ENCODE assay signal across 8 cellular contexts in the genomic region with DNA sequence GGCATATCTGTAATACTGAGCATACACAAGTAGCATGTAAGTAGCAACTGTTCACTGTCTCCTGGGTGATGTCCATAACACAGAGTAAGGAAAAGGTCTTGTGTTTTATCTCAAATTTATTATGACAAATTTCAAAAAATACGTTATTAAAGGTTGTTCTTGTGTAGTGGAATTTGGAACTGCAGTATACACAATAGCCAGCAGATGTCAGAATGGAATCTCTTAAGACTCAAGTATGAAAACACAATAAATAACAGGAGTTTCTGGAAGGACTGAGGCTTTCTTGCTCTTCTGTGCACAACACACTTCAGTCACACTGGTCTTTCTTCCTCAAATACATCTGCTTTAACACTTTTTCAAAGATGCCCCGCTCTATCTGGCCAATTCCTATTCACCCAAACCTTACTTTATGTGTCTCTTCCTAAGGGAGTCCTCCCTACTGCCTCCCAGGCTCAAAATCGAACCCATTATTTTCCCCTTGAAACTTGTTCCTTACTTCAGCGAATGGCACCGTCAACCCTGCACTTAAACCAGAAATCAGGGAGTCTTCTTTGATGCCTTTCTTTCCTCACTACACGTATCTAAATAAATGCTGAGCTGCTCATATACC. TPM values are rescaled to one million over a fixed set of nuclear protein-coding genes. Genes with fewer than 3 reads are reported as not detected.
A peak's percentile ranks its signal among the peaks of the same experiment; 100 is the strongest.
DNase-seq lines count a peak whose midpoint lies in the region; ATAC-seq, FAIRE-seq and TF ChIP-seq lines count a peak whose summit lies in the region.

No MANE protein-coding gene starts in this region.

- H3K9me3 Mint-ChIP-seq in natural killer cell, result no peaks in the 10 kb centered on the region
- H3K9me3 Mint-ChIP-seq in natural killer cell treated with Interleukin-12 subunit alpha and Interleukin-12 subunit beta and Interleukin-15 and Interleukin-18, amount 100 ng/mL, for 72 hours, result no peaks in the 10 kb centered on the region

- H3K4me1 ChIP-seq in HepG2 (ENCODE audit: insufficient read depth, low read length) (no peaks in the 10 kb centered on the region), aorta (ENCODE audit: control insufficient read depth in 1 of 2, insufficient read depth in 2 of 2, low read length in 2 of 2) (no peaks in the 10 kb centered on the region)

- H3K4me3 Mint-ChIP-seq in natural killer cell, result no peak overlapping the region
- H3K4me3 Mint-ChIP-seq in natural killer cell treated with Interleukin-12 subunit alpha and Interleukin-12 subunit beta and Interleukin-15 and Interleukin-18, amount 100 ng/mL, for 72 hours, result no peak overlapping the region

- H3K27me3 ChIP-seq in HepG2 (ENCODE audit: control insufficient read depth in 1 of 2, insufficient read depth in 2 of 2, low read length in 2 of 2) (no peaks in the 10 kb centered on the region), aorta (ENCODE audit: control insufficient read depth in 1 of 2, insufficient read depth in 2 of 2, low read length in 1 of 2) (no peaks in the 10 kb centered on the region)

- WGBS in HepG2 (ENCODE audit: low lambda C conversion rate), result 92% methylated on average over 6 of the region's 6 CpGs
- 66 to 72% methylated on average over 6 of the region's 6 CpGs for WGBS in aorta, 2 donors

- H3K9me3 ChIP-seq in HepG2 (ENCODE audit: low read length) (no peaks in the 10 kb centered on the region), aorta (ENCODE audit: control insufficient read depth, low read length) (no peaks in the 10 kb centered on the region)

- no peak overlapping the region for H2AFZ ChIP-seq in HepG2 (ENCODE audit: low read length)

- ATAC-seq in natural killer cell, result peak in 2 of 3 donors; percentile 57 to 63
- no peak for ATAC-seq in natural killer cell treated with Interleukin-12 subunit alpha and Interleukin-12 subunit beta and Interleukin-15 and Interleukin-18, amount 100 ng/mL, for 72 hours
- peak; percentile 56; the same call in 2 of the 3 replicates for ATAC-seq in HepG2
- ATAC-seq in aorta (ENCODE audit: low FRiP score), result peak; percentile 59
- ATAC-seq in HG02885 (IDR thresholded peaks at IDR 0.05; ENCODE audit: poor library complexity, unreplicated experiment), result no peak
- ATAC-seq in HG02884 (IDR thresholded peaks at IDR 0.05; ENCODE audit: unreplicated experiment), result no peak

- TF ChIP-seq CTCF in natural killer cell (IDR thresholded peaks at IDR 0.05) (peak; percentile 65), cardiac fibroblast (IDR thresholded peaks at IDR 0.05; ENCODE audit: low read depth, low read length) (peak; percentile 68), HepG2 (CRISPR knock-in tag; IDR thresholded peaks at IDR 0.05) (peak; percentile 48)

- no peak overlapping the region for H3K4me3 ChIP-seq in cardiac fibroblast (replicated peaks in 1 of 2; ENCODE audit: low read depth in 2 of 2, low read length in 2 of 2)
- no peak overlapping the region for H3K4me3 ChIP-seq in HepG2 (replicated peaks in 1 of 3; ENCODE audit: insufficient read depth in 1 of 3, low read depth in 2 of 3, low read length in 3 of 3)
- H3K4me3 ChIP-seq in aorta (ENCODE audit: low read length in 2 of 2), result no peak overlapping the region

- H3K4me1 Mint-ChIP-seq in natural killer cell, result peaks cover 5 to 8% of the 10 kb centered on the region in 2 donors
- peaks cover 7 to 9% of the 10 kb centered on the region in 2 donors for H3K4me1 Mint-ChIP-seq in natural killer cell treated with Interleukin-12 subunit alpha and Interleukin-12 subunit beta and Interleukin-15 and Interleukin-18, amount 100 ng/mL, for 72 hours (ENCODE audit: low read depth in 2 of 2)

- TF ChIP-seq EP300 in HepG2 (IDR thresholded peaks at IDR 0.05; ENCODE audit: low read depth in 2 of 2, low read length in 2 of 2) (no peak), HepG2 (CRISPR knock-in tag; IDR thresholded peaks at IDR 0.05; ENCODE audit: borderline replicate concordance) (no peak)

- no peak; a peak in 1 of 4 replicates for TF ChIP-seq POLR2A in HepG2 (IDR thresholded peaks at IDR 0.05; ENCODE audit: insufficient read depth in 1 of 2, low read depth in 2 of 2, low read length in 2 of 2)

- DNase-seq in natural killer cell (no peak), NCI-H2171 (lab: John Stamatoyannopoulos, UW) (peak; percentile 5), cardiac fibroblast (ENCODE audit: low read depth in 2 of 2) (peak; percentile 85), HepG2 (ENCODE audit: low spot score) (peak; percentile 40), aorta (no peak)
- DNase-seq in natural killer cell treated with Interleukin-12 subunit alpha and Interleukin-12 subunit beta and Interleukin-15 and Interleukin-18, amount 100 ng/mL, for 72 hours (ENCODE audit: low spot score), result no peak

- H3K36me3 Mint-ChIP-seq in natural killer cell, result peaks cover 14% of the 10 kb centered on the region
- H3K36me3 Mint-ChIP-seq in natural killer cell treated with Interleukin-12 subunit alpha and Interleukin-12 subunit beta and Interleukin-15 and Interleukin-18, amount 100 ng/mL, for 72 hours, result peaks cover 49% of the 10 kb centered on the region

- peaks cover 22% of the 10 kb centered on the region for H3K79me2 ChIP-seq in HepG2 (ENCODE audit: insufficient read depth, low read length)

- no TSS peak for BruUV-seq in HepG2 (replicated peaks; lab: Mats Ljungman, UMichigan)

- H3K36me3 ChIP-seq in HepG2 (replicated peaks in 1 of 2; ENCODE audit: control insufficient read depth in 1 of 2, insufficient read depth in 2 of 2, low read length in 2 of 2) (peaks cover 11 to 66% of the 10 kb centered on the region in 2 experiments; a peak in 4 of 5 replicates), aorta (ENCODE audit: control insufficient read depth in 1 of 2, insufficient read depth in 2 of 2, low read length in 1 of 2) (peaks cover 2 to 5% of the 10 kb centered on the region in 2 donors)

- H3K27ac ChIP-seq in HepG2 (ENCODE audit: extremely low read length, insufficient read depth, low read length) (peak overlapping the region; percentile 14), aorta (ENCODE audit: low read depth in 1 of 2, low read length in 2 of 2) (no peak overlapping the region)

- in situ Hi-C loops in HepG2 (cut with HindIII; ENCODE audit: extremely low pct_ligation_motif_present, low pct_unique_long_range_greater_than_20kb), result no loop called here

- H3K27me3 Mint-ChIP-seq in natural killer cell (ENCODE audit: low read depth in 2 of 2), result no peaks in the 10 kb centered on the region
- no peaks in the 10 kb centered on the region for H3K27me3 Mint-ChIP-seq in natural killer cell treated with Interleukin-12 subunit alpha and Interleukin-12 subunit beta and Interleukin-15 and Interleukin-18, amount 100 ng/mL, for 72 hours

- intact Hi-C loops in natural killer cell (cut with micrococcal nuclease), result no loop called here
- intact Hi-C loops in HepG2 (cut with micrococcal nuclease; ENCODE audit: unreplicated experiment), result loop anchor here (5.0 kb wide), 1 partner anchor 100 kb away; no protein-coding TSS in a partner anchor
- intact Hi-C loops in aorta (cut with DNase I), result no loop called here

- H3K27ac Mint-ChIP-seq in natural killer cell, result no peak overlapping the region
- H3K27ac Mint-ChIP-seq in natural killer cell treated with Interleukin-12 subunit alpha and Interleukin-12 subunit beta and Interleukin-15 and Interleukin-18, amount 100 ng/mL, for 72 hours, result no peak overlapping the region

- no peak overlapping the region for H3K4me2 ChIP-seq in HepG2 (ENCODE audit: low read depth, low read length)

- FAIRE-seq in HepG2 (lab: Jason Lieb, UNC), result peak; percentile 70

- H4K20me1 ChIP-seq in HepG2 (ENCODE audit: insufficient read depth, low read length), result no peaks in the 10 kb centered on the region; the same call in 1 of the 2 replicates

- CTCF ChIA-PET in HepG2 (lab: Yijun Ruan, JAX; ENCODE audit: low intra/inter-chr PET ratio, low total read pairs), result interaction anchor here (0.8 kb wide), 1 partner anchor 100 kb away, joined by 3 read pairs; no protein-coding TSS in a partner anchor

- POLR2A ChIA-PET in HepG2 (lab: Yijun Ruan, JAX), result interaction anchor here (1.6 kb wide), 1 partner anchor 9 kb away, joined by 4 read pairs; a partner anchor contains a TSS

- H3K9ac ChIP-seq in HepG2 (ENCODE audit: insufficient read depth, low read depth, low read length), result no peak overlapping the region

- TF ChIP-seq RAD21 in HepG2 (CRISPR knock-in tag; IDR thresholded peaks at IDR 0.05), result peak; percentile 22; the same call in 1 of the 2 replicates

RNA-seq across cellular contexts. Expression of a gene that starts 6.5 kb away (rescaled TPM):
- total RNA-seq in natural killer cell (1 to 10 TPM; 1.7 to 2.2 (median 2.1) TPM), HepG2 (2016; rRNA removed; fragmentation: Illumina TruSeq; extraction: Trizol) (2.8 and 3.1 TPM in 2 replicates), aorta (1 to 10 TPM; 6.2 to 7.8 TPM)
- 1 to 10 TPM; 4.3 to 8.7 TPM for total RNA-seq in natural killer cell treated with Interleukin-12 subunit alpha and Interleukin-12 subunit beta and Interleukin-15 and Interleukin-18, amount 100 ng/mL, for 72 hours
- total RNA-seq in HepG2 (2016; cell fraction: cytosol; rRNA removed; fragmentation: Illumina TruSeq; extraction: Trizol; ENCODE audit: low read depth), result 0.40 and 0.79 TPM in 2 replicates
- total RNA-seq in HepG2 (2016; cell fraction: insoluble cytoplasmic fraction; rRNA removed; fragmentation: Illumina TruSeq; extraction: Trizol), result 2.1 and 3.1 TPM in 2 replicates
- 2.4 and 3.0 TPM in 2 replicates for total RNA-seq in HepG2 (2016; cell fraction: membrane; rRNA removed; fragmentation: Illumina TruSeq; extraction: Trizol)
- 2.2 and 4.2 TPM in 2 replicates for total RNA-seq in HepG2 (2016; cell fraction: nucleus; rRNA removed; fragmentation: Illumina TruSeq; extraction: Trizol)
- polyA plus RNA-seq in HepG2 (2011; rRNA removed) (5.1 and 6.4 TPM in 2 replicates), aorta (1 to 10 TPM in 1 of 2 donors, under 1 TPM in 1; 0.38 to 7.4 TPM)
- polyA plus RNA-seq in HepG2 (2011; cell fraction: cytosol; rRNA removed), result 4.6 TPM in 2 replicates
- polyA plus RNA-seq in HepG2 (2011; cell fraction: nucleus; rRNA removed), result 6.9 and 7.0 TPM in 2 replicates
- 3.9 and 4.0 TPM in 2 replicates for polyA plus RNA-seq in HepG2 (2012)
- polyA plus RNA-seq in HepG2 (2016; cell fraction: cytosol; fragmentation: Illumina TruSeq; extraction: Trizol; ENCODE audit: low read depth), result 0.60 and 0.61 TPM in 2 replicates
- polyA plus RNA-seq in HepG2 (2016; cell fraction: insoluble cytoplasmic fraction; fragmentation: Illumina TruSeq; extraction: Trizol; ENCODE audit: low read depth), result 1.8 and 2.1 TPM in 2 replicates
- polyA plus RNA-seq in HepG2 (2016; cell fraction: membrane; fragmentation: Illumina TruSeq; extraction: Trizol; ENCODE audit: low read depth), result 1.00 and 1.6 TPM in 2 replicates
- 5.1 TPM in 2 replicates for polyA plus RNA-seq in HepG2 (2016; cell fraction: nucleus; fragmentation: Illumina TruSeq; extraction: Trizol; ENCODE audit: insufficient read depth, low read depth)
- polyA minus RNA-seq in HepG2 (2011; rRNA and poly(A)+ RNA removed; ENCODE audit: low replicate concordance), result 3.1 and 11.6 TPM in 2 replicates
- polyA minus RNA-seq in HepG2 (2011; cell fraction: cytosol; rRNA and poly(A)+ RNA removed), result 4.1 and 4.5 TPM in 2 replicates
- polyA minus RNA-seq in HepG2 (2011; cell fraction: nucleus; rRNA and poly(A)+ RNA removed), result 4.4 and 6.2 TPM in 2 replicates

RNA-seq across cellular contexts. Expression of a gene that starts 9.7 kb away (rescaled TPM):
- total RNA-seq in natural killer cell, result 10 to 100 TPM; 29.3 to 38.9 (median 36.7) TPM
- 100 to 1,000 TPM in 1 of 2 donors, 10 to 100 TPM in 1; 93.0 to 136 TPM for total RNA-seq in natural killer cell treated with Interleukin-12 subunit alpha and Interleukin-12 subunit beta and Interleukin-15 and Interleukin-18, amount 100 ng/mL, for 72 hours
- total RNA-seq in HepG2 (2016; rRNA removed; fragmentation: Illumina TruSeq; extraction: Trizol), result 315 and 450 TPM in 2 replicates
- 334 and 476 TPM in 2 replicates for total RNA-seq in HepG2 (2016; cell fraction: cytosol; rRNA removed; fragmentation: Illumina TruSeq; extraction: Trizol; ENCODE audit: low read depth)
- 329 and 454 TPM in 2 replicates for total RNA-seq in HepG2 (2016; cell fraction: insoluble cytoplasmic fraction; rRNA removed; fragmentation: Illumina TruSeq; extraction: Trizol)
- total RNA-seq in HepG2 (2016; cell fraction: membrane; rRNA removed; fragmentation: Illumina TruSeq; extraction: Trizol), result 488 and 569 TPM in 2 replicates
- total RNA-seq in HepG2 (2016; cell fraction: nucleus; rRNA removed; fragmentation: Illumina TruSeq; extraction: Trizol), result 130 and 141 TPM in 2 replicates
- polyA plus RNA-seq in HepG2 (2011; rRNA removed), result 118 and 147 TPM in 2 replicates
- polyA plus RNA-seq in HepG2 (2011; cell fraction: cytosol; rRNA removed), result 109 and 124 TPM in 2 replicates
- 34.8 and 41.8 TPM in 2 replicates for polyA plus RNA-seq in HepG2 (2011; cell fraction: nucleus; rRNA removed)
- 189 and 190 TPM in 2 replicates for polyA plus RNA-seq in HepG2 (2012)
- polyA plus RNA-seq in HepG2 (2016; cell fraction: cytosol; fragmentation: Illumina TruSeq; extraction: Trizol; ENCODE audit: low read depth), result 411 and 656 TPM in 2 replicates
- polyA plus RNA-seq in HepG2 (2016; cell fraction: insoluble cytoplasmic fraction; fragmentation: Illumina TruSeq; extraction: Trizol; ENCODE audit: low read depth), result 469 and 494 TPM in 2 replicates
- 498 and 625 TPM in 2 replicates for polyA plus RNA-seq in HepG2 (2016; cell fraction: membrane; fragmentation: Illumina TruSeq; extraction: Trizol; ENCODE audit: low read depth)
- 217 and 226 TPM in 2 replicates for polyA plus RNA-seq in HepG2 (2016; cell fraction: nucleus; fragmentation: Illumina TruSeq; extraction: Trizol; ENCODE audit: insufficient read depth, low read depth)
- 41.8 and 84.4 TPM in 2 replicates for polyA minus RNA-seq in HepG2 (2011; rRNA and poly(A)+ RNA removed; ENCODE audit: low replicate concordance)
- 42.7 and 47.2 TPM in 2 replicates for polyA minus RNA-seq in HepG2 (2011; cell fraction: cytosol; rRNA and poly(A)+ RNA removed)
- 49.7 and 51.6 TPM in 2 replicates for polyA minus RNA-seq in HepG2 (2011; cell fraction: nucleus; rRNA and poly(A)+ RNA removed)
- 10 to 100 TPM; 39.8 to 52.1 TPM for total RNA-seq in aorta
- polyA plus RNA-seq in aorta, result 100 to 1,000 TPM in 1 of 2 donors, 10 to 100 TPM in 1; 75.2 to 171 TPM

Comparison
In these comparisons a context has a peak if more than half of its experiments do, and no peak if none do; other contexts are left out.
1. ATAC-seq: peak in natural killer cell (2 of 3), HepG2 (single experiment) and aorta (single experiment); none in natural killer cell treated with Interleukin-12 subunit alpha and Interleukin-12 subunit beta and Interleukin-15 and Interleukin-18, amount 100 ng/mL, for 72 hours (0 of 2), HG02885 (single experiment) and HG02884 (single experiment).
2. DNase-seq: peak in NCI-H2171 (single experiment), cardiac fibroblast (2 of 2) and HepG2 (single experiment); none in natural killer cell (single experiment), natural killer cell treated with Interleukin-12 subunit alpha and Interleukin-12 subunit beta and Interleukin-15 and Interleukin-18, amount 100 ng/mL, for 72 hours (single experiment) and aorta (0 of 2).
3. Peak in every context shown above with its lines, with median percentiles within 50 percentile points of each other: CTCF ChIP-seq.